Comparison of ENCODE assay signal across 1 cellular context in the genomic region with DNA sequence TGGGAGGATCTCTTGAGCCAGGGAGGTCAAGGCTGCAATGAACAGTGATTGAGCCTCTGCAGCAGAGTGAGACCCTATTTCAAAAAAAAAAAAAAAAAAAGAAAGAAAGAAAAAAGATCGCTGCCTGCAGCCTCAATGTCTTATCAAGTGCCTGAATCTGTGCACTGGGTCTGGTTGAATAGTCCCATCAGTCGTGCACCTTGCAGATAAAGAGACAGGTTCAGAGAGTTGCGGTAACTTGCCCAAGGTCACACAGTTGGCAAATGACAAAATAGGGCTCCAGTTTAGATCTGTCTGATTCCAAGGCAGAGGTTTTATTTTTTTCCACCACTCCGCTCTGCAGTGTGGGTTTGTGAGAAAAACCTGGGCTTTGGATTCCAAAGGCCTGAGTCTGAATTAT.
TF ChIP-seq lines count a peak whose summit lies in the region.

No MANE protein-coding gene starts in this region.

TF ChIP-seq in K562, 482 proteins besides CTCF, POLR2A, EP300 and RAD21:
- 0 out of 2 replicates have a peak, but pooled peaks have one; percentile 18 for TF ChIP-seq DPF2 (IDR thresholded peaks at IDR 0.05)
- TF ChIP-seq ZFP36 (IDR thresholded peaks at IDR 0.05; ENCODE audit: low read depth, low read length, partially characterized antibody), result peak; percentile 47
- peak; percentile 62 for TF ChIP-seq CBFA2T3 (IDR thresholded peaks at IDR 0.05)
- TF ChIP-seq RBM25 (IDR thresholded peaks at IDR 0.05; ENCODE audit: low read depth, low read length, severe bottlenecking), result peak; percentile 35
- no peak for TF ChIP-seq SMAD3 (CRISPR knock-in tag; conservative IDR thresholded peaks at IDR 0.05)
- TF ChIP-seq YBX1 (IDR thresholded peaks at IDR 0.05), result no peak
- TF ChIP-seq, protein P1, sequence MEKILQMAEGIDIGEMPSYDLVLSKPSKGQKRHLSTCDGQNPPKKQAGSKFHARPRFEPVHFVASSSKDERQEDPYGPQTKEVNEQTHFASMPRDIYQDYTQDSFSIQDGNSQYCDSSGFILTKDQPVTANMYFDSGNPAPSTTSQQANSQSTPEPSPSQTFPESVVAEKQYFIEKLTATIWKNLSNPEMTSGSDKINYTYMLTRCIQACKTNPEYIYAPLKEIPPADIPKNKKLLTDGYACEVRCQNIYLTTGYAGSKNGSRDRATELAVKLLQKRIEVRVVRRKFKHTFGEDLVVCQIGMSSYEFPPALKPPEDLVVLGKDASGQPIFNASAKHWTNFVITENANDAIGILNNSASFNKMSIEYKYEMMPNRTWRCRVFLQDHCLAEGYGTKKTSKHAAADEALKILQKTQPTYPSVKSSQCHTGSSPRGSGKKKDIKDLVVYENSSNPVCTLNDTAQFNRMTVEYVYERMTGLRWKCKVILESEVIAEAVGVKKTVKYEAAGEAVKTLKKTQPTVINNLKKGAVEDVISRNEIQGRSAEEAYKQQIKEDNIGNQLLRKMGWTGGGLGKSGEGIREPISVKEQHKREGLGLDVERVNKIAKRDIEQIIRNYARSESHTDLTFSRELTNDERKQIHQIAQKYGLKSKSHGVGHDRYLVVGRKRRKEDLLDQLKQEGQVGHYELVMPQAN (IDR thresholded peaks at IDR 0.05; ENCODE audit: borderline replicate concordance), result no peak
- TF ChIP-seq ADNP (tag; IDR thresholded peaks at IDR 0.05), result 0 out of 2 replicates have a peak, but pooled peaks have one; percentile 40
- 0 out of 4 replicates have a peak, but pooled peaks of 1 of the 2 experiments have one; percentile 19 for TF ChIP-seq RCOR1 (IDR thresholded peaks at IDR 0.05; ENCODE audit: borderline replicate concordance in 1 of 2, low read depth in 2 of 2, low read length in 2 of 2)
- TF ChIP-seq ZNF197 (CRISPR knock-in tag; IDR thresholded peaks at IDR 0.05; ENCODE audit: low read depth), result no peak
- peak; percentile 46 for TF ChIP-seq TAL1 (IDR thresholded peaks at IDR 0.05)
- TF ChIP-seq PHB (CRISPR knock-in tag; IDR thresholded peaks at IDR 0.05), result no peak
